In the genomic region with DNA sequence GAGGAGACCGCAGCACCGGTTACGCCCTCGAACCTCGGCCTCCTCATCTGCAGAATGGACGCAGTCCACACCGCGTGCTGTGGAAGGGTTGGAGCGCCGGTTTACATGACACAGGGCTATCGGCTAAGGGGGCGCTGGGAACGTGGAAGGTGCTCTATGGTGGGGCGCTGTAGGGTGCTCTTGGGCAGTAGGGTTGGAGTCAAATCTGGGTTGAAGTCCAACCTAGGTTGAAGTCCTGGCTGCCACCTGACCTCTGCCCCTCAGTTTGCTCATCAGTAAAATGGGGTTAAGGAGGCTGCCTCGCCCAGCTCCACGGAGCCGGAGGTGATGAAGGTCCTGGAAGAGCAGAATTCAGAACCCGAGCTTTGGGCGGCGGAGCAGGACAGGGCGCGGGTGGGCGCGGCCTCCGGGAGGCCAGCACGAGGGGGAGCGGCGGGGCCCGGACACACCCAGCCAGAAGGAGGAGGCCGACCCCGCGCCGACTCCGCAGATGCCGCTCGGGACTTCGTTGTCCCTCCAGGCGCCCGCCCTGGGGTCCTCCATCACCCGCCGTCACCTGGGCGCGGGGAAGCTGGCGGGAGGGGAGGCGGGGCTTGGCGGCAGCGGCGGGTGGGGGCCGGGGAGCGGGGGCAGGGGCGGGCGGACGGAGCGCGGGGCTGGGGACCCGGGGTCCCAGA, we compare ENCODE assay signal across 8 cellular contexts. TPM values are rescaled to one million over a fixed set of nuclear protein-coding genes. Genes with fewer than 3 reads are reported as not detected.
DNase-seq lines count a peak whose midpoint lies in the region; ATAC-seq and TF ChIP-seq lines count a peak whose summit lies in the region.

No MANE protein-coding gene starts in this region.

- H3K4me1 Mint-ChIP-seq in activated CD8-positive, alpha-beta T cell treated with anti-CD3 and anti-CD28 coated beads, Interleukin-2, amount 10 ng/mL, durations not matched to agents 7 days and 5 days (ENCODE audit: low read depth) = peaks cover 13% of the 10 kb centered on the region

- H3K9me3 Mint-ChIP-seq in activated CD8-positive, alpha-beta T cell treated with anti-CD3 and anti-CD28 coated beads, Interleukin-2, amount 10 ng/mL, durations not matched to agents 7 days and 5 days (ENCODE audit: insufficient read depth) = no peaks in the 10 kb centered on the region

- peak overlapping the region; percentile 67 for H3K4me3 Mint-ChIP-seq in activated CD8-positive, alpha-beta T cell treated with anti-CD3 and anti-CD28 coated beads, Interleukin-2, amount 10 ng/mL, durations not matched to agents 7 days and 5 days

- H3K27me3 Mint-ChIP-seq in activated CD8-positive, alpha-beta T cell treated with anti-CD3 and anti-CD28 coated beads, Interleukin-2, amount 10 ng/mL, durations not matched to agents 7 days and 5 days (ENCODE audit: low read depth) = peaks cover 37% of the 10 kb centered on the region

- ATAC-seq in activated CD8-positive, alpha-beta T cell treated with anti-CD3 and anti-CD28 coated beads, Interleukin-2, amount 10 ng/mL, durations not matched to agents 7 days and 5 days = peak; percentile 23
- no peak for ATAC-seq in GM19452 (IDR thresholded peaks at IDR 0.05; ENCODE audit: unreplicated experiment)

- H3K36me3 Mint-ChIP-seq in activated CD8-positive, alpha-beta T cell treated with anti-CD3 and anti-CD28 coated beads, Interleukin-2, amount 10 ng/mL, durations not matched to agents 7 days and 5 days (ENCODE audit: low read depth) = no peaks in the 10 kb centered on the region

- POLR2A ChIA-PET in activated CD8-positive, alpha-beta T cell treated with anti-CD3 and anti-CD28 coated beads, Interleukin-2, amount 10 ng/mL, durations not matched to agents 7 days and 5 days (lab: Charles Lee) = no interaction called here

- peak overlapping the region; percentile 57; the same call in 1 of the 2 replicates for H3K4me3 ChIP-seq in iPS-18c (ENCODE audit: insufficient read depth, low read depth, low read length)
- H3K4me3 ChIP-seq in tibial artery = peak overlapping the region; percentile 31 to 51

- no peaks in the 10 kb centered on the region for H3K36me3 ChIP-seq in tibial artery

- H3K27ac ChIP-seq in tibial artery = no peak overlapping the region

- H3K4me1 ChIP-seq in tibial artery = peaks cover 0 to 19% (median 16%) of the 10 kb centered on the region in 4 donors

- H3K27me3 ChIP-seq in tibial artery = peaks cover 0 to 56% of the 10 kb centered on the region in 2 donors

- no peak overlapping the region for H3K27ac Mint-ChIP-seq in activated CD8-positive, alpha-beta T cell treated with anti-CD3 and anti-CD28 coated beads, Interleukin-2, amount 10 ng/mL, durations not matched to agents 7 days and 5 days

- CTCF ChIA-PET in activated CD8-positive, alpha-beta T cell treated with anti-CD3 and anti-CD28 coated beads, Interleukin-2, amount 10 ng/mL, durations not matched to agents 7 days and 5 days (lab: Charles Lee) = interaction anchor here (1.2 to 2.1 kb wide), 3 partner anchors 9 to 331 kb away, joined by 3 to 4 read pairs (median 3); no protein-coding TSS in a partner anchor

- intact Hi-C loops in tibial artery (cut with DNase I; ENCODE audit: low total_unique reads) = no loop called here

- DNase-seq in activated CD8-positive, alpha-beta memory T cell treated with anti-CD3 and anti-CD28 coated beads for 24 hours = peak; percentile 56
- no peak for DNase-seq in activated CD8-positive, alpha-beta memory T cell treated with anti-CD3 and anti-CD28 coated beads, Interleukin-2, amount 50 U/mL, for 4 hours
- DNase-seq in activated CD8-positive, alpha-beta T cell treated with anti-CD3 and anti-CD28 coated beads, Interleukin-2, amount 10 ng/mL, durations not matched to agents 7 days and 5 days = no peak
- peak in 1 of 2 donors; percentile 61 for DNase-seq in tibial artery
- DNase-seq in RPMI8226 = no peak
- no peak for DNase-seq in medulla oblongata (ENCODE audit: extremely low spot score)

- TF ChIP-seq CTCF in tibial artery (IDR thresholded peaks at IDR 0.05) = no peak

- H3K9me3 ChIP-seq in iPS-18c (ENCODE audit: control insufficient read depth, insufficient read depth, low read length) (peaks cover 2% of the 10 kb centered on the region), tibial artery (no peaks in the 10 kb centered on the region)

RNA-seq across cellular contexts. Expression of a gene that starts 0.6 kb away (rescaled TPM):
- 1 to 10 TPM; 2.8 to 5.5 TPM for total RNA-seq in activated CD8-positive, alpha-beta T cell treated with anti-CD3 and anti-CD28 coated beads, Interleukin-2, amount 10 ng/mL, durations not matched to agents 7 days and 5 days
